Comparison of ENCODE assay signal across 1 cellular context in genomic region chr3:32816439-32817194, GRCh38.
TF ChIP-seq lines count a peak whose summit lies in the region.

No MANE protein-coding gene starts in this region.

TF ChIP-seq in IMR-90, 13 proteins besides CTCF, POLR2A, EP300 and RAD21:
- TF ChIP-seq RCOR1 (IDR thresholded peaks at IDR 0.05; ENCODE audit: insufficient replicate concordance, low read length) (no peak), MAFK (IDR thresholded peaks at IDR 0.05; ENCODE audit: low read depth, low read length) (no peak)
